ENCODE assay signal across 5 cellular contexts in genomic region chr5:138052718-138053117, GRCh38. TPM values are rescaled to one million over a fixed set of nuclear protein-coding genes. Genes with fewer than 3 reads are reported as not detected.
"Had no signal": no experiment of that assay in that cellular context is flagged by ENCODE, and none has a peak within 500 bp of the region (broad histone marks: within the 10 kb centered on the region; RNA-seq: fewer than 3 reads in every experiment).

No MANE protein-coding gene starts in this region.

RNA-seq across cellular contexts. Expression of gene WNT8A, which starts 31.1 kb away (rescaled TPM):
- total RNA-seq: PC-3, Peyer's patch, Right ventricle myocardium superior, SJSA1 had no signal
- polyA plus RNA-seq: SK-N-SH had no signal
